In the genomic region with DNA sequence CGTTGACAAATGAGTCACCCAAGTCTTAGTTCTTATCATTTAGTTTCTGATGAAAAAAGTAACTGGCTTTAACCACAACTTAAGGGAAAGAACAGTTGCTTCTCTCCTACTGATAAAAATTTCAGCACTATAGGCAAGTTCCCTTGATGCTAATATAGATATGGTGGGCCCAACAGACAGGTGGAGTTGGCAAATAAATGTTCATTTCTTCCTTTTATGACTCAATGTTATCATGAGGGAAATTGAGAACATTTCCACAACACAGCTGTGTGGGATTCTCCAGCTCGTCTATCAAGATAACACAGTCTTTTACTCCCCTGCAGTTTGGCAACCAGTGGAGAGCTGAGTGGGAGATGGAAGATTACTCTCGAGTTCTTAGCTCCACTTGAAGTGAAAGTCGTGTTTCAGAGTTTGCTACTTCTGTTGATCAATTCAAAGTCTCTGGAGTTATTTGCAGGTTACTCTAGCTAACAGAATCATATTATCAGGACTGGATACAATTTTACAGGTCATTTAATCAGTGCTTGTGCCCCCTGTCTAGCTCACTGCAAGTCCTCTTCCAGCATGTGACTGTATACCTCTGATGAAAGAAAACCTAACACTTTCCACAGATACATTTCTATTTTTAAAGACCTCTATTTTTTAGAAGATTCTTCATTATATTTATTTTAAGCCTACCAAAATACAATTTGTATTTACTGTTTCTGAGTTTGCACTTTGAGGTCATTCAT, we compare ENCODE assay signal across 1 cellular context.
A peak's percentile ranks its signal among the peaks of the same experiment; 100 is the strongest.
TF ChIP-seq lines count a peak whose summit lies in the region.

No MANE protein-coding gene starts in this region.

TF ChIP-seq in K562, 482 proteins besides CTCF, POLR2A, EP300 and RAD21 (continued from another document and continues in another):
- no peak for TF ChIP-seq JUNB (CRISPR knock-in tag; conservative IDR thresholded peaks at IDR 0.05)
- TF ChIP-seq ETS2 (tag; IDR thresholded peaks at IDR 0.05; ENCODE audit: borderline replicate concordance, poor library complexity, severe bottlenecking) = no peak
- TF ChIP-seq, protein P1, sequence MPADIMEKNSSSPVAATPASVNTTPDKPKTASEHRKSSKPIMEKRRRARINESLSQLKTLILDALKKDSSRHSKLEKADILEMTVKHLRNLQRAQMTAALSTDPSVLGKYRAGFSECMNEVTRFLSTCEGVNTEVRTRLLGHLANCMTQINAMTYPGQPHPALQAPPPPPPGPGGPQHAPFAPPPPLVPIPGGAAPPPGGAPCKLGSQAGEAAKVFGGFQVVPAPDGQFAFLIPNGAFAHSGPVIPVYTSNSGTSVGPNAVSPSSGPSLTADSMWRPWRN (IDR thresholded peaks at IDR 0.05; ENCODE audit: low read depth) = 0 out of 2 replicates have a peak, but pooled peaks have one; percentile 35
- no peak for TF ChIP-seq NFIX (CRISPR knock-in tag; IDR thresholded peaks at IDR 0.05; ENCODE audit: low read depth)
- TF ChIP-seq, protein P2, sequence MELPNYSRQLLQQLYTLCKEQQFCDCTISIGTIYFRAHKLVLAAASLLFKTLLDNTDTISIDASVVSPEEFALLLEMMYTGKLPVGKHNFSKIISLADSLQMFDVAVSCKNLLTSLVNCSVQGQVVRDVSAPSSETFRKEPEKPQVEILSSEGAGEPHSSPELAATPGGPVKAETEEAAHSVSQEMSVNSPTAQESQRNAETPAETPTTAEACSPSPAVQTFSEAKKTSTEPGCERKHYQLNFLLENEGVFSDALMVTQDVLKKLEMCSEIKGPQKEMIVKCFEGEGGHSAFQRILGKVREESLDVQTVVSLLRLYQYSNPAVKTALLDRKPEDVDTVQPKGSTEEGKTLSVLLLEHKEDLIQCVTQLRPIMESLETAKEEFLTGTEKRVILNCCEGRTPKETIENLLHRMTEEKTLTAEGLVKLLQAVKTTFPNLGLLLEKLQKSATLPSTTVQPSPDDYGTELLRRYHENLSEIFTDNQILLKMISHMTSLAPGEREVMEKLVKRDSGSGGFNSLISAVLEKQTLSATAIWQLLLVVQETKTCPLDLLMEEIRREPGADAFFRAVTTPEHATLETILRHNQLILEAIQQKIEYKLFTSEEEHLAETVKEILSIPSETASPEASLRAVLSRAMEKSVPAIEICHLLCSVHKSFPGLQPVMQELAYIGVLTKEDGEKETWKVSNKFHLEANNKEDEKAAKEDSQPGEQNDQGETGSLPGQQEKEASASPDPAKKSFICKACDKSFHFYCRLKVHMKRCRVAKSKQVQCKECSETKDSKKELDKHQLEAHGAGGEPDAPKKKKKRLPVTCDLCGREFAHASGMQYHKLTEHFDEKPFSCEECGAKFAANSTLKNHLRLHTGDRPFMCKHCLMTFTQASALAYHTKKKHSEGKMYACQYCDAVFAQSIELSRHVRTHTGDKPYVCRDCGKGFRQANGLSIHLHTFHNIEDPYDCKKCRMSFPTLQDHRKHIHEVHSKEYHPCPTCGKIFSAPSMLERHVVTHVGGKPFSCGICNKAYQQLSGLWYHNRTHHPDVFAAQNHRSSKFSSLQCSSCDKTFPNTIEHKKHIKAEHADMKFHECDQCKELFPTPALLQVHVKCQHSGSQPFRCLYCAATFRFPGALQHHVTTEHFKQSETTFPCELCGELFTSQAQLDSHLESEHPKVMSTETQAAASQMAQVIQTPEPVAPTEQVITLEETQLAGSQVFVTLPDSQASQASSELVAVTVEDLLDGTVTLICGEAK (IDR thresholded peaks at IDR 0.05) = no peak
- TF ChIP-seq, protein P2 (CRISPR knock-in tag; IDR thresholded peaks at IDR 0.05) = no peak
- TF ChIP-seq CEBPG (CRISPR knock-in tag; IDR thresholded peaks at IDR 0.05) = no peak
- TF ChIP-seq CEBPG (tag; conservative IDR thresholded peaks at IDR 0.05 in 1 of 2, IDR thresholded peaks at IDR 0.05 in 1 of 2) = peak; percentile 58 to 72
- TF ChIP-seq, protein P3, sequence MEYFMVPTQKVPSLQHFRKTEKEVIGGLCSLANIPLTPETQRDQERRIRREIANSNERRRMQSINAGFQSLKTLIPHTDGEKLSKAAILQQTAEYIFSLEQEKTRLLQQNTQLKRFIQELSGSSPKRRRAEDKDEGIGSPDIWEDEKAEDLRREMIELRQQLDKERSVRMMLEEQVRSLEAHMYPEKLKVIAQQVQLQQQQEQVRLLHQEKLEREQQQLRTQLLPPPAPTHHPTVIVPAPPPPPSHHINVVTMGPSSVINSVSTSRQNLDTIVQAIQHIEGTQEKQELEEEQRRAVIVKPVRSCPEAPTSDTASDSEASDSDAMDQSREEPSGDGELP (CRISPR knock-in tag; IDR thresholded peaks at IDR 0.05; ENCODE audit: borderline replicate concordance) = peak; percentile 51; the same call in 1 of the 2 replicates
- no peak for TF ChIP-seq XRCC5 (IDR thresholded peaks at IDR 0.05; ENCODE audit: low read depth, low read length)
- TF ChIP-seq, protein P4, sequence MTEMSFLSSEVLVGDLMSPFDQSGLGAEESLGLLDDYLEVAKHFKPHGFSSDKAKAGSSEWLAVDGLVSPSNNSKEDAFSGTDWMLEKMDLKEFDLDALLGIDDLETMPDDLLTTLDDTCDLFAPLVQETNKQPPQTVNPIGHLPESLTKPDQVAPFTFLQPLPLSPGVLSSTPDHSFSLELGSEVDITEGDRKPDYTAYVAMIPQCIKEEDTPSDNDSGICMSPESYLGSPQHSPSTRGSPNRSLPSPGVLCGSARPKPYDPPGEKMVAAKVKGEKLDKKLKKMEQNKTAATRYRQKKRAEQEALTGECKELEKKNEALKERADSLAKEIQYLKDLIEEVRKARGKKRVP (CRISPR knock-in tag; IDR thresholded peaks at IDR 0.05) = no peak
- TF ChIP-seq BRCA1 (IDR thresholded peaks at IDR 0.05) = no peak
- TF ChIP-seq BRCA1 (CRISPR knock-in tag; IDR thresholded peaks at IDR 0.05) = no peak
- TF ChIP-seq, protein P5, sequence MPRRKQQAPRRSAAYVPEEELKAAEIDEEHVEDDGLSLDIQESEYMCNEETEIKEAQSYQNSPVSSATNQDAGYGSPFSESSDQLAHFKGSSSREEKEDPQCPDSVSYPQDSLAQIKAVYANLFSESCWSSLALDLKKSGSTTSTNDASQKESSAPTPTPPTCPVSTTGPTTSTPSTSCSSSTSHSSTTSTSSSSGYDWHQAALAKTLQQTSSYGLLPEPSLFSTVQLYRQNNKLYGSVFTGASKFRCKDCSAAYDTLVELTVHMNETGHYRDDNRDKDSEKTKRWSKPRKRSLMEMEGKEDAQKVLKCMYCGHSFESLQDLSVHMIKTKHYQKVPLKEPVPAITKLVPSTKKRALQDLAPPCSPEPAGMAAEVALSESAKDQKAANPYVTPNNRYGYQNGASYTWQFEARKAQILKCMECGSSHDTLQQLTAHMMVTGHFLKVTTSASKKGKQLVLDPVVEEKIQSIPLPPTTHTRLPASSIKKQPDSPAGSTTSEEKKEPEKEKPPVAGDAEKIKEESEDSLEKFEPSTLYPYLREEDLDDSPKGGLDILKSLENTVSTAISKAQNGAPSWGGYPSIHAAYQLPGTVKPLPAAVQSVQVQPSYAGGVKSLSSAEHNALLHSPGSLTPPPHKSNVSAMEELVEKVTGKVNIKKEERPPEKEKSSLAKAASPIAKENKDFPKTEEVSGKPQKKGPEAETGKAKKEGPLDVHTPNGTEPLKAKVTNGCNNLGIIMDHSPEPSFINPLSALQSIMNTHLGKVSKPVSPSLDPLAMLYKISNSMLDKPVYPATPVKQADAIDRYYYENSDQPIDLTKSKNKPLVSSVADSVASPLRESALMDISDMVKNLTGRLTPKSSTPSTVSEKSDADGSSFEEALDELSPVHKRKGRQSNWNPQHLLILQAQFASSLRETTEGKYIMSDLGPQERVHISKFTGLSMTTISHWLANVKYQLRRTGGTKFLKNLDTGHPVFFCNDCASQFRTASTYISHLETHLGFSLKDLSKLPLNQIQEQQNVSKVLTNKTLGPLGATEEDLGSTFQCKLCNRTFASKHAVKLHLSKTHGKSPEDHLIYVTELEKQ (CRISPR knock-in tag; IDR thresholded peaks at IDR 0.05) = no peak
- TF ChIP-seq ZNF253 (CRISPR knock-in tag; conservative IDR thresholded peaks at IDR 0.05) = no peak
- no peak for TF ChIP-seq KLF13 (tag; IDR thresholded peaks at IDR 0.05; ENCODE audit: borderline replicate concordance, low read depth)
- no peak for TF ChIP-seq ZNF41 (CRISPR knock-in tag; conservative IDR thresholded peaks at IDR 0.05)
- no peak for TF ChIP-seq ZNF644 (tag; IDR thresholded peaks at IDR 0.05; ENCODE audit: low read depth)
- no peak for TF ChIP-seq FOXJ2 (tag; IDR thresholded peaks at IDR 0.05)
- TF ChIP-seq, protein P6, sequence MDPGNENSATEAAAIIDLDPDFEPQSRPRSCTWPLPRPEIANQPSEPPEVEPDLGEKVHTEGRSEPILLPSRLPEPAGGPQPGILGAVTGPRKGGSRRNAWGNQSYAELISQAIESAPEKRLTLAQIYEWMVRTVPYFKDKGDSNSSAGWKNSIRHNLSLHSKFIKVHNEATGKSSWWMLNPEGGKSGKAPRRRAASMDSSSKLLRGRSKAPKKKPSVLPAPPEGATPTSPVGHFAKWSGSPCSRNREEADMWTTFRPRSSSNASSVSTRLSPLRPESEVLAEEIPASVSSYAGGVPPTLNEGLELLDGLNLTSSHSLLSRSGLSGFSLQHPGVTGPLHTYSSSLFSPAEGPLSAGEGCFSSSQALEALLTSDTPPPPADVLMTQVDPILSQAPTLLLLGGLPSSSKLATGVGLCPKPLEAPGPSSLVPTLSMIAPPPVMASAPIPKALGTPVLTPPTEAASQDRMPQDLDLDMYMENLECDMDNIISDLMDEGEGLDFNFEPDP (CRISPR knock-in tag; IDR thresholded peaks at IDR 0.05) = no peak
- peak; percentile 35; the same call in 1 of the 2 replicates for TF ChIP-seq GABPB1 (CRISPR knock-in tag; IDR thresholded peaks at IDR 0.05)
- no peak for TF ChIP-seq SIRT6 (IDR thresholded peaks at IDR 0.05; ENCODE audit: low read depth, low read length)
- TF ChIP-seq IRF2 (CRISPR knock-in tag; IDR thresholded peaks at IDR 0.05) = no peak
- TF ChIP-seq PTBP1 (IDR thresholded peaks at IDR 0.05; ENCODE audit: low read depth, low read length) = no peak
- no peak for TF ChIP-seq ZFP36 (IDR thresholded peaks at IDR 0.05; ENCODE audit: low read depth, low read length, partially characterized antibody)
- no peak for TF ChIP-seq U2AF1 (optimal IDR thresholded peaks at IDR 0.05; ENCODE audit: low read depth, low read length)
- TF ChIP-seq EHMT2 (IDR thresholded peaks at IDR 0.05) = 0 out of 2 replicates have a peak, but pooled peaks have one; percentile 28
- TF ChIP-seq, protein P7, sequence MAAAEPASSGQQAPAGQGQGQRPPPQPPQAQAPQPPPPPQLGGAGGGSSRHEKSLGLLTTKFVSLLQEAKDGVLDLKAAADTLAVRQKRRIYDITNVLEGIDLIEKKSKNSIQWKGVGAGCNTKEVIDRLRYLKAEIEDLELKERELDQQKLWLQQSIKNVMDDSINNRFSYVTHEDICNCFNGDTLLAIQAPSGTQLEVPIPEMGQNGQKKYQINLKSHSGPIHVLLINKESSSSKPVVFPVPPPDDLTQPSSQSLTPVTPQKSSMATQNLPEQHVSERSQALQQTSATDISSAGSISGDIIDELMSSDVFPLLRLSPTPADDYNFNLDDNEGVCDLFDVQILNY (CRISPR knock-in tag; IDR thresholded peaks at IDR 0.05) = no peak
- TF ChIP-seq, protein P8, sequence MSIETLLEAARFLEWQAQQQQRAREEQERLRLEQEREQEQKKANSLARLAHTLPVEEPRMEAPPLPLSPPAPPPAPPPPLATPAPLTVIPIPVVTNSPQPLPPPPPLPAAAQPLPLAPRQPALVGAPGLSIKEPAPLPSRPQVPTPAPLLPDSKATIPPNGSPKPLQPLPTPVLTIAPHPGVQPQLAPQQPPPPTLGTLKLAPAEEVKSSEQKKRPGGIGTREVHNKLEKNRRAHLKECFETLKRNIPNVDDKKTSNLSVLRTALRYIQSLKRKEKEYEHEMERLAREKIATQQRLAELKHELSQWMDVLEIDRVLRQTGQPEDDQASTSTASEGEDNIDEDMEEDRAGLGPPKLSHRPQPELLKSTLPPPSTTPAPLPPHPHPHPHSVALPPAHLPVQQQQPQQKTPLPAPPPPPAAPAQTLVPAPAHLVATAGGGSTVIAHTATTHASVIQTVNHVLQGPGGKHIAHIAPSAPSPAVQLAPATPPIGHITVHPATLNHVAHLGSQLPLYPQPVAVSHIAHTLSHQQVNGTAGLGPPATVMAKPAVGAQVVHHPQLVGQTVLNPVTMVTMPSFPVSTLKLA (conservative IDR thresholded peaks at IDR 0.05) = 0 out of 4 replicates have a peak, but pooled peaks of 1 of the 2 experiments have one; percentile 20
- TF ChIP-seq PTRF (tag; IDR thresholded peaks at IDR 0.05) = no peak
- TF ChIP-seq NFXL1 (CRISPR knock-in tag; IDR thresholded peaks at IDR 0.05) = no peak
- TF ChIP-seq, protein P9, sequence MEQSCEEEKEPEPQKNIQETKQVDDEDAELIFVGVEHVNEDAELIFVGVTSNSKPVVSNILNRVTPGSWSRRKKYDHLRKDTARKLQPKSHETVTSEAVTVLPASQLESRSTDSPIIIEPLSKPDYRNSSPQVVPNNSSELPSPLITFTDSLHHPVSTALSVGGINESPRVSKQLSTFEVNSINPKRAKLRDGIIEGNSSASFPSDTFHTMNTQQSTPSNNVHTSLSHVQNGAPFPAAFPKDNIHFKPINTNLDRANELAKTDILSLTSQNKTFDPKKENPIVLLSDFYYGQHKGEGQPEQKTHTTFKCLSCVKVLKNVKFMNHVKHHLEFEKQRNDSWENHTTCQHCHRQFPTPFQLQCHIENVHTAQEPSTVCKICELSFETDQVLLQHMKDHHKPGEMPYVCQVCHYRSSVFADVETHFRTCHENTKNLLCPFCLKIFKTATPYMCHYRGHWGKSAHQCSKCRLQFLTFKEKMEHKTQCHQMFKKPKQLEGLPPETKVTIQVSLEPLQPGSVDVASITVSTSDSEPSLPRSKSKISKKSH (CRISPR knock-in tag; IDR thresholded peaks at IDR 0.05) = no peak
- no peak for TF ChIP-seq RBM25 (IDR thresholded peaks at IDR 0.05; ENCODE audit: low read depth, low read length, severe bottlenecking)
- TF ChIP-seq SMAD4 (CRISPR knock-in tag; conservative IDR thresholded peaks at IDR 0.05) = peak; percentile 55
- TF ChIP-seq ZNF175 (CRISPR knock-in tag; IDR thresholded peaks at IDR 0.05; ENCODE audit: low read depth) = no peak
- TF ChIP-seq ZNF668 (CRISPR knock-in tag; IDR thresholded peaks at IDR 0.05) = no peak
- TF ChIP-seq PHF20 (IDR thresholded peaks at IDR 0.05; ENCODE audit: partially characterized antibody) = no peak
- no peak for TF ChIP-seq SMARCA5 (IDR thresholded peaks at IDR 0.05)
